ENCODE assay signal across 8 cellular contexts in the genomic region with DNA sequence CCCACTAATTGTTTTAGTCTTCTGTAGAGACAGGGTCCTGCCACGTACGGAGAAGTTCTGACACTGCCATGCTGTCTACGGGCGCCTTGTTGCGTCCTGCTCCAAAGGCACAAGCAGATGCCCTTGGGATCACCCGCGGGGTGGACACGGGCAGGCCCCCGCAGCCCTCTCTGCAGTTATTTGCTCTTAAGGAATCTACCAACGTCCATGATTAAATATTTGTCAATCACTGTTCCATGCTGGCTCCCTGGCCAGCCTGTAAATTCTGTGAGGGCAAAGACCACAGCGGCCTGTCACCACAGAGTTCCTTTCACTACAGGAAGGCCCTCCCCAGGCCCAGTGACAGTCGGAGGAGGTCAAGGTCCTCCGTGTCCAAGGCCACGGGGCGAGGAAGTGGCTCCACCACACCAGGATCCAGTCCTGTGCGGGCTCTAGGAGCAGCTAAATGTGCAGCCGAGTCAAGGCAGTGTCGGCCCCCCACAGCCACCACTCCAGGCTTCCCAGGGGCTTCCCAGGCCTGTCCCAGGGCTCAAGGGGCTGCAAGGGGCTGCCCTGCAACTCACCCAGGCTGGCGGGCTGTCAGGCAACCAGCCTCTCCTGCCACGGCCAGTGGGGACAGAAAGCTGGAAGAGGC. TPM values are rescaled to one million over a fixed set of nuclear protein-coding genes. Genes with fewer than 3 reads are reported as not detected.
DNase-seq lines count a peak whose midpoint lies in the region; ATAC-seq and TF ChIP-seq lines count a peak whose summit lies in the region.

No MANE protein-coding gene starts in this region.

- no peak overlapping the region for H4K91ac ChIP-seq in trophoblast cell (ENCODE audit: low read depth, low read length)

- H2BK5ac ChIP-seq in trophoblast cell (ENCODE audit: low read depth, low read length, poor library complexity): no peak overlapping the region

- TF ChIP-seq CTCF in RWPE2 (IDR thresholded peaks at IDR 0.05; ENCODE audit: poor library complexity, severe bottlenecking) (no peak), esophagus squamous epithelium (IDR thresholded peaks at IDR 0.05) (no peak)

- H3K14ac ChIP-seq in trophoblast cell (ENCODE audit: low read length): no peak overlapping the region

- WGBS in esophagus squamous epithelium, 2 donors: 27 to 40% methylated on average over 5 to 8 of the region's 20 CpGs
- no CpG with 5 or more reads among the region's 20 CpGs for WGBS in trophoblast cell (ENCODE audit: extremely low coverage, insufficient coverage, insufficient read length)

- DNase-seq in RWPE2 (ENCODE audit: low spot score) (no peak), esophagus squamous epithelium (lab: John Stamatoyannopoulos, UW) (no peak), trophoblast cell (peak in 1 of 2 donors; percentile 3), NCI-H2196 (lab: John Stamatoyannopoulos, UW; ENCODE audit: unreplicated experiment) (no peak), activated gamma-delta T cell (lab: John Stamatoyannopoulos, UW) (no peak), NCI-H524 treated with DMSO at 0.1 percent for 48 hours (lab: John Stamatoyannopoulos, UW) (no peak)

- no peak overlapping the region for H2AFZ ChIP-seq in trophoblast cell (ENCODE audit: insufficient read depth, low read length, poor library complexity)

- ATAC-seq in RWPE2 (ENCODE audit: low read depth) (no peak), HG03039 (IDR thresholded peaks at IDR 0.05; ENCODE audit: unreplicated experiment) (no peak)

- H4K12ac ChIP-seq in trophoblast cell (ENCODE audit: low read depth, low read length): no peak overlapping the region

- H3K9ac ChIP-seq in ES-I3 (ENCODE audit: low read depth, low read length) (peak overlapping the region; percentile 90; the same call in 1 of the 2 replicates), trophoblast cell (ENCODE audit: low read length) (no peak overlapping the region)

- H3K4me3 ChIP-seq in RWPE2 (ENCODE audit: severe bottlenecking): peak overlapping the region; percentile 99
- H3K4me3 ChIP-seq in esophagus squamous epithelium: peak overlapping the region; percentile 85 to 100 (median 98)
- no peak overlapping the region for H3K4me3 ChIP-seq in trophoblast cell (ENCODE audit: low read depth, low read length)

- H3K36me3 ChIP-seq in ES-I3 (ENCODE audit: insufficient read depth, low read length) (no peaks in the 10 kb centered on the region; the same call in 1 of the 2 replicates), RWPE2 (ENCODE audit: low read depth) (peaks cover 32% of the 10 kb centered on the region), esophagus squamous epithelium (peaks cover 0 to 27% (median 0%) of the 10 kb centered on the region in 3 donors), trophoblast cell (ENCODE audit: control insufficient read depth in 1 of 2, insufficient read depth in 2 of 2, low read length in 2 of 2) (peaks cover 27 to 39% of the 10 kb centered on the region in 2 experiments)

- H4K8ac ChIP-seq in trophoblast cell (ENCODE audit: low read depth, low read length): no peak overlapping the region

- H2BK120ac ChIP-seq in trophoblast cell (ENCODE audit: insufficient read depth, low read length, poor library complexity): no peak overlapping the region

- TF ChIP-seq POLR2A in esophagus squamous epithelium (IDR thresholded peaks at IDR 0.05): no peak

- H3K79me2 ChIP-seq in trophoblast cell (ENCODE audit: control insufficient read depth, insufficient read depth, low read length, poor library complexity): peaks cover 63% of the 10 kb centered on the region

- no peaks in the 10 kb centered on the region for H3K27me3 ChIP-seq in RWPE2 (ENCODE audit: insufficient read depth, poor library complexity, severe bottlenecking)
- no peaks in the 10 kb centered on the region for H3K27me3 ChIP-seq in esophagus squamous epithelium
- no peaks in the 10 kb centered on the region for H3K27me3 ChIP-seq in trophoblast cell (ENCODE audit: insufficient read depth, low read length)

- intact Hi-C loops in esophagus squamous epithelium (cut with DNase I): no loop called here

- H2AK5ac ChIP-seq in trophoblast cell (ENCODE audit: low read length): no peak overlapping the region

- peak overlapping the region; percentile 99 for H3K4ac ChIP-seq in trophoblast cell (ENCODE audit: low read depth, low read length)

- peak overlapping the region; percentile 85 for H3K4me2 ChIP-seq in trophoblast cell (ENCODE audit: low read length)

- no peak overlapping the region for H3K18ac ChIP-seq in trophoblast cell (ENCODE audit: low read length)

- no peaks in the 10 kb centered on the region for H3K4me1 ChIP-seq in ES-I3 (ENCODE audit: insufficient read depth, low read length)
- peaks cover 18% of the 10 kb centered on the region for H3K4me1 ChIP-seq in RWPE2 (ENCODE audit: insufficient read depth, poor library complexity, severe bottlenecking)
- H3K4me1 ChIP-seq in esophagus squamous epithelium: peaks cover 52 to 85% (median 61%) of the 10 kb centered on the region in 3 donors
- H3K4me1 ChIP-seq in trophoblast cell (ENCODE audit: control insufficient read depth in 1 of 2, insufficient read depth in 2 of 2, low read length in 2 of 2): peaks cover 11 to 18% of the 10 kb centered on the region in 2 experiments

- H3K27ac ChIP-seq in RWPE2 (ENCODE audit: poor library complexity, severe bottlenecking): peak overlapping the region; percentile 86
- H3K27ac ChIP-seq in esophagus squamous epithelium: peak overlapping the region; percentile 93 to 99 (median 98)
- no peak overlapping the region for H3K27ac ChIP-seq in trophoblast cell (ENCODE audit: low read depth, low read length)

- H3K9me3 ChIP-seq in ES-I3 (ENCODE audit: control insufficient read depth, insufficient read depth, low read length) (no peaks in the 10 kb centered on the region), RWPE2 (ENCODE audit: severe bottlenecking) (no peaks in the 10 kb centered on the region), esophagus squamous epithelium (no peaks in the 10 kb centered on the region), trophoblast cell (ENCODE audit: insufficient read depth, low read depth, low read length) (peaks cover 2% of the 10 kb centered on the region)

- no peak overlapping the region for H2BK12ac ChIP-seq in trophoblast cell (ENCODE audit: low read length)

- peaks cover 14% of the 10 kb centered on the region for H3K79me1 ChIP-seq in trophoblast cell (ENCODE audit: low read length)

- H3K23ac ChIP-seq in trophoblast cell (ENCODE audit: low read length): no peak overlapping the region

RNA-seq across cellular contexts. Expression of a gene that starts 2.1 kb away (rescaled TPM):
- total RNA-seq in esophagus squamous epithelium: 100 to 1,000 TPM in 2 of 4 donors, 10 to 100 TPM in 2; 82.1 to 118 (median 98.4) TPM
- 70.7 and 73.5 TPM in 2 replicates for polyA plus RNA-seq in trophoblast cell (2013)

RNA-seq across cellular contexts. Expression of a gene that starts 15.3 kb away (rescaled TPM):
- 10 to 100 TPM in 3 of 4 donors, 1 to 10 TPM in 1; 4.4 to 43.3 (median 17.7) TPM for total RNA-seq in esophagus squamous epithelium
- 15.0 and 16.0 TPM in 2 replicates for polyA plus RNA-seq in trophoblast cell (2013)

RNA-seq across cellular contexts. Expression of a gene that starts 21.2 kb away (rescaled TPM):
- total RNA-seq in esophagus squamous epithelium: 1 to 10 TPM in 1 of 4 donors, under 1 TPM in 1, not detected in 2; 0.38 to 1.6 TPM
- polyA plus RNA-seq in trophoblast cell (2013): 0.47 and 0.48 TPM in 2 replicates

RNA-seq across cellular contexts. Expression of a gene that starts 27.6 kb away (rescaled TPM):
- 10 to 100 TPM; 23.5 to 32.3 (median 25.0) TPM for total RNA-seq in esophagus squamous epithelium
- 35.6 and 40.7 TPM in 2 replicates for polyA plus RNA-seq in trophoblast cell (2013)

RNA-seq across cellular contexts. Expression of a gene that starts 34.3 kb away (rescaled TPM):
- not detected for total RNA-seq in esophagus squamous epithelium
- polyA plus RNA-seq in trophoblast cell (2013): 0.04 TPM in 1 of 2 replicates, not detected in the other
